ENCODE assay signal across 14 cellular contexts in genomic region chr16:64428463-64428862, GRCh38.
A peak's percentile ranks its signal among the peaks of the same experiment; 100 is the strongest.
DNase-seq lines count a peak whose midpoint lies in the region; ATAC-seq and TF ChIP-seq lines count a peak whose summit lies in the region.
"Had no signal": no experiment of that assay in that cellular context is flagged by ENCODE, and none has a peak within 500 bp of the region (broad histone marks: within the 10 kb centered on the region; RNA-seq: fewer than 3 reads in every experiment).

No MANE protein-coding gene starts in this region.

- CTCF ChIA-PET in mammary epithelial cell (lab: Charles Lee; ENCODE audit: low non-redundant PET) = no interaction called here
- CTCF ChIA-PET in activated CD4-positive, alpha-beta T cell treated with anti-CD3 and anti-CD28 coated beads, Interleukin-2, amount 10 ng/mL, durations not matched to agents 7 days and 5 days (lab: Charles Lee) = interaction anchor here (1.1 kb wide), 1 partner anchor 13 kb away, joined by 4 read pairs; no protein-coding TSS in a partner anchor

- H3K27ac ChIP-seq in mammary epithelial cell (ENCODE audit: insufficient read depth, low read depth, low read length) (no peak overlapping the region), coronary artery (no peak overlapping the region)
- H3K27ac ChIP-seq: body of pancreas, esophagus squamous epithelium, thoracic aorta had no signal

- no peak for ATAC-seq in Right ventricle myocardium superior (ENCODE audit: poor library complexity)
- ATAC-seq: body of pancreas, left ventricle myocardium superior had no signal

- in situ Hi-C loops in mammary epithelial cell (cut with MboI; ENCODE audit: low sequenced_read_pairs in 2 of 2) = no loop called here

- POLR2A ChIA-PET in activated CD4-positive, alpha-beta T cell treated with anti-CD3 and anti-CD28 coated beads, Interleukin-2, amount 10 ng/mL, durations not matched to agents 7 days and 5 days (lab: Charles Lee) = no interaction called here

- H4K20me1 ChIP-seq in mammary epithelial cell (ENCODE audit: insufficient read depth, low read length) = no peaks in the 10 kb centered on the region

- no peaks in the 10 kb centered on the region for H3K9me3 ChIP-seq in mammary epithelial cell (replicated peaks; ENCODE audit: insufficient read depth, low read length)
- H3K9me3 ChIP-seq: esophagus squamous epithelium had no signal

- no TSS peak for BruUV-seq in mammary epithelial cell (replicated peaks; lab: Mats Ljungman, UMichigan)

- dilution Hi-C loops in mammary epithelial cell (cut with HindIII; ENCODE audit: low sequenced_read_pairs) = no loop called here

- H3K79me2 ChIP-seq in mammary epithelial cell (ENCODE audit: insufficient read depth, low read length) = no peaks in the 10 kb centered on the region

- H2AFZ ChIP-seq in mammary epithelial cell (ENCODE audit: low read depth, low read length) = no peak overlapping the region

- 19% methylated on average over 1 of the region's 1 CpG for WGBS in mammary epithelial cell (ENCODE audit: low coverage, missing lambda C conversion rate)

- peaks cover 11% of the 10 kb centered on the region for H3K4me1 Mint-ChIP-seq in nephron
- H3K4me1 Mint-ChIP-seq in activated CD4-positive, alpha-beta T cell treated with anti-CD3 and anti-CD28 coated beads, Interleukin-2, amount 10 ng/mL, durations not matched to agents 7 days and 5 days = no peaks in the 10 kb centered on the region

- H3K9me3 Mint-ChIP-seq in nephron = peaks cover 17% of the 10 kb centered on the region
- peaks cover 9% of the 10 kb centered on the region for H3K9me3 Mint-ChIP-seq in activated CD4-positive, alpha-beta T cell treated with anti-CD3 and anti-CD28 coated beads, Interleukin-2, amount 10 ng/mL, durations not matched to agents 7 days and 5 days

- TF ChIP-seq CTCF in mammary epithelial cell (conservative IDR thresholded peaks at IDR 0.05 in 1 of 2, IDR thresholded peaks at IDR 0.05 in 1 of 2; ENCODE audit: extremely low read depth in 1 of 2, insufficient read depth in 1 of 2, low read depth in 1 of 2, low read length in 2 of 2) (no peak), nephron (IDR thresholded peaks at IDR 0.05; ENCODE audit: unreplicated experiment in 3 of 3) (no peak), coronary artery (IDR thresholded peaks at IDR 0.05) (no peak)

- H3K4me3 ChIP-seq in mammary epithelial cell (replicated peaks in 1 of 3; ENCODE audit: insufficient read depth in 1 of 3, low read depth in 2 of 3, low read length in 3 of 3) = no peak overlapping the region
- H3K4me3 ChIP-seq in coronary artery = no peak overlapping the region
- H3K4me3 ChIP-seq: body of pancreas, esophagus squamous epithelium, thoracic aorta had no signal

- intact Hi-C loops in mammary epithelial cell (cut with micrococcal nuclease) (no loop called here), Right ventricle myocardium superior (cut with DNase I) (no loop called here)

- H3K4me3 Mint-ChIP-seq in nephron = no peak overlapping the region
- no peak overlapping the region for H3K4me3 Mint-ChIP-seq in activated CD4-positive, alpha-beta T cell treated with anti-CD3 and anti-CD28 coated beads, Interleukin-2, amount 10 ng/mL, durations not matched to agents 7 days and 5 days

- no peak overlapping the region for H3K9ac ChIP-seq in mammary epithelial cell (ENCODE audit: insufficient read depth, low read length)

- no peaks in the 10 kb centered on the region for H3K27me3 Mint-ChIP-seq in nephron (ENCODE audit: low read depth)
- no peaks in the 10 kb centered on the region for H3K27me3 Mint-ChIP-seq in activated CD4-positive, alpha-beta T cell treated with anti-CD3 and anti-CD28 coated beads, Interleukin-2, amount 10 ng/mL, durations not matched to agents 7 days and 5 days

- no peak overlapping the region for H3K4me2 ChIP-seq in mammary epithelial cell (ENCODE audit: insufficient read depth, low read depth, low read length)

- peak overlapping the region; percentile 11 to 53 (median 29) for H3K27ac Mint-ChIP-seq in nephron
- H3K27ac Mint-ChIP-seq in activated CD4-positive, alpha-beta T cell treated with anti-CD3 and anti-CD28 coated beads, Interleukin-2, amount 10 ng/mL, durations not matched to agents 7 days and 5 days = no peak overlapping the region

- DNase-seq in DMS53 (lab: John Stamatoyannopoulos, UW) = peak; percentile 82
- peak; percentile 64 for DNase-seq in NCI-H2171 treated with DMSO at 0.1 percent for 48 hours (lab: John Stamatoyannopoulos, UW)
- peak; percentile 26 for DNase-seq in mammary epithelial cell
- no peak for DNase-seq in NCI-H1930 (lab: John Stamatoyannopoulos, UW)
- DNase-seq in Right ventricle myocardium superior = no peak
- no peak for DNase-seq in coronary artery (ENCODE audit: low spot score)
- DNase-seq in activated CD4-positive, alpha-beta T cell treated with anti-CD3 and anti-CD28 coated beads, Interleukin-2, amount 10 ng/mL, durations not matched to agents 7 days and 5 days = no peak
- DNase-seq: body of pancreas, Calu3, esophagus squamous epithelium, left ventricle myocardium superior, NCI-H1092 treated with DMSO at 0.1 percent for 48 hours had no signal

- no peaks in the 10 kb centered on the region for H3K36me3 Mint-ChIP-seq in nephron (ENCODE audit: low read depth)
- no peaks in the 10 kb centered on the region for H3K36me3 Mint-ChIP-seq in activated CD4-positive, alpha-beta T cell treated with anti-CD3 and anti-CD28 coated beads, Interleukin-2, amount 10 ng/mL, durations not matched to agents 7 days and 5 days (ENCODE audit: low read depth)

- no peaks in the 10 kb centered on the region for H3K27me3 ChIP-seq in mammary epithelial cell (ENCODE audit: insufficient read depth, low read length)
- H3K27me3 ChIP-seq: body of pancreas, esophagus squamous epithelium had no signal

- H3K4me1 ChIP-seq in mammary epithelial cell (ENCODE audit: insufficient read depth, low read length) = no peaks in the 10 kb centered on the region
- H3K4me1 ChIP-seq: body of pancreas, esophagus squamous epithelium had no signal

- no peaks in the 10 kb centered on the region for H3K36me3 ChIP-seq in mammary epithelial cell (ENCODE audit: insufficient read depth, low read length)
- H3K36me3 ChIP-seq: esophagus squamous epithelium, thoracic aorta had no signal

Comparison
In these comparisons a context has a peak if more than half of its experiments do, and no peak if none do; other contexts are left out.
1. DNase-seq: peak in DMS53 (single experiment), NCI-H2171 treated with DMSO at 0.1 percent for 48 hours (single experiment) and mammary epithelial cell (single experiment); none in NCI-H1930 (0 of 2), Right ventricle myocardium superior (single experiment), coronary artery (single experiment) and activated CD4-positive, alpha-beta T cell treated with anti-CD3 and anti-CD28 coated beads, Interleukin-2, amount 10 ng/mL, durations not matched to agents 7 days and 5 days (single experiment).